9 cellular contexts compared by ENCODE assay signal in genomic region chr16:67228034-67228785, GRCh38. TPM values are rescaled to one million over a fixed set of nuclear protein-coding genes. Genes with fewer than 3 reads are reported as not detected.
DNase-seq lines count a peak whose midpoint lies in the region; ATAC-seq, FAIRE-seq and TF ChIP-seq lines count a peak whose summit lies in the region.
"Had no signal": no experiment of that assay in that cellular context is flagged by ENCODE, and none has a peak within 500 bp of the region (broad histone marks: within the 10 kb centered on the region; RNA-seq: fewer than 3 reads in every experiment).

No MANE protein-coding gene starts in this region.

- ATAC-seq in GM18517 (IDR thresholded peaks at IDR 0.05; ENCODE audit: unreplicated experiment) (no peak), Right ventricle myocardium superior (ENCODE audit: poor library complexity) (no peak)

- H3K4me1 ChIP-seq in HUES48 (ENCODE audit: control insufficient read depth, insufficient read depth, low read length) (peaks cover 4% of the 10 kb centered on the region; the same call in 1 of the 2 replicates), muscle layer of duodenum (ENCODE audit: control insufficient read depth in 1 of 2, insufficient read depth in 2 of 2, low read length in 2 of 2) (peaks cover 8 to 30% of the 10 kb centered on the region in 2 donors)

- no peak for FAIRE-seq in bronchial epithelial cell (lab: Jason Lieb, UNC)

- H3K9me3 ChIP-seq in AG04450 (ENCODE audit: control insufficient read depth, insufficient read depth, low read length) (no peaks in the 10 kb centered on the region; the same call in 1 of the 2 replicates), HUES48 (ENCODE audit: control insufficient read depth, insufficient read depth, low read length) (no peaks in the 10 kb centered on the region), muscle layer of duodenum (ENCODE audit: control insufficient read depth in 1 of 2, low read length in 2 of 2) (no peaks in the 10 kb centered on the region)

- CTCF ChIA-PET in AG04450 (lab: Charles Lee), result no interaction called here

- POLR2A ChIA-PET in AG04450 (lab: Yijun Ruan, JAX), result interaction anchor here (1.6 to 2.2 kb wide), 7 partner anchors 8 to 49 kb away, joined by 7 to 12 read pairs (median 8); partner anchors contain the start of genes ELMO3 and FHOD1

- intact Hi-C loops in Right ventricle myocardium superior (cut with DNase I), result no loop called here

- H3K27ac ChIP-seq in AG04450 (ENCODE audit: low read depth, low read length) (no peak overlapping the region), HUES48 (ENCODE audit: low read depth, low read length) (no peak overlapping the region), muscle layer of duodenum (ENCODE audit: low read length) (no peak overlapping the region)

- no peak for DNase-seq in AG04450 (ENCODE audit: low read depth, low spot score)
- no peak for DNase-seq in bronchial epithelial cell (ENCODE audit: low read depth)
- no peak for DNase-seq in occipital lobe (lab: John Stamatoyannopoulos, UW)
- no peak for DNase-seq in NCI-H146 treated with DMSO at 0.1 percent for 48 hours (lab: John Stamatoyannopoulos, UW; ENCODE audit: unreplicated experiment)
- DNase-seq in Right ventricle myocardium superior, result no peak
- DNase-seq: effector CD4-positive, alpha-beta T cell had no signal

- no peak overlapping the region for H3K9ac ChIP-seq in HUES48 (ENCODE audit: low read depth, low read length)

- H3K4me3 ChIP-seq in AG04450 (ENCODE audit: low read depth, low read length) (peak overlapping the region; percentile 99), HUES48 (ENCODE audit: low read depth, low read length) (peak overlapping the region; percentile 92), bronchial epithelial cell (ENCODE audit: low read depth, low read length) (peak overlapping the region; percentile 82), muscle layer of duodenum (ENCODE audit: low read depth in 1 of 2, low read length in 2 of 2) (peak overlapping the region; percentile 97 to 100)

- TF ChIP-seq CTCF in AG04450 (IDR thresholded peaks at IDR 0.05; ENCODE audit: low read depth, low read length) (no peak), bronchial epithelial cell (IDR thresholded peaks at IDR 0.05; ENCODE audit: insufficient read depth, low read length, severe bottlenecking) (no peak)

- H3K36me3 ChIP-seq in HUES48 (ENCODE audit: control insufficient read depth, insufficient read depth, low read length), result peaks cover 42% of the 10 kb centered on the region
- H3K36me3 ChIP-seq in bronchial epithelial cell (ENCODE audit: control insufficient read depth, insufficient read depth, low read length), result peaks cover 21% of the 10 kb centered on the region
- peaks cover 32 to 48% of the 10 kb centered on the region in 2 donors for H3K36me3 ChIP-seq in muscle layer of duodenum (ENCODE audit: control insufficient read depth in 1 of 2, insufficient read depth in 2 of 2, low read length in 2 of 2)

- H3K27me3 ChIP-seq in AG04450 (ENCODE audit: control insufficient read depth, insufficient read depth, low read length), result no peaks in the 10 kb centered on the region
- no peaks in the 10 kb centered on the region for H3K27me3 ChIP-seq in HUES48 (ENCODE audit: control insufficient read depth, insufficient read depth, low read length)
- H3K27me3 ChIP-seq in bronchial epithelial cell (ENCODE audit: control insufficient read depth, insufficient read depth, low read length), result no peaks in the 10 kb centered on the region
- no peaks in the 10 kb centered on the region for H3K27me3 ChIP-seq in muscle layer of duodenum (ENCODE audit: low read depth, low read length)

RNA-seq across cellular contexts. Expression of gene TMEM208, which starts 1.3 kb away (rescaled TPM):
- polyA plus RNA-seq in AG04450 (2011; rRNA removed), result 38.5 and 46.8 TPM in 2 replicates
- 33.9 and 34.9 TPM in 2 replicates for polyA minus RNA-seq in AG04450 (2011; rRNA and poly(A)+ RNA removed)
- total RNA-seq in bronchial epithelial cell (35.1 and 56.9 TPM in 2 replicates), occipital lobe (14.7 TPM), Right ventricle myocardium superior (11.0 TPM)

RNA-seq across cellular contexts. Expression of gene FHOD1, which starts 19.1 kb away (rescaled TPM):
- polyA plus RNA-seq in AG04450 (2011; rRNA removed), result 21.2 and 25.4 TPM in 2 replicates
- 33.5 and 48.0 TPM in 2 replicates for polyA minus RNA-seq in AG04450 (2011; rRNA and poly(A)+ RNA removed)
- total RNA-seq in bronchial epithelial cell (2.0 and 2.6 TPM in 2 replicates), occipital lobe (2.5 TPM), Right ventricle myocardium superior (13.5 TPM)

RNA-seq across cellular contexts. Expression of gene SLC9A5, which starts 20.6 kb away (rescaled TPM):
- polyA plus RNA-seq in AG04450 (2011; rRNA removed), result 2.4 and 3.1 TPM in 2 replicates
- 2.8 and 3.4 TPM in 2 replicates for polyA minus RNA-seq in AG04450 (2011; rRNA and poly(A)+ RNA removed)
- total RNA-seq in bronchial epithelial cell (0.26 TPM in 2 replicates), occipital lobe (1.2 TPM), Right ventricle myocardium superior (0.83 TPM)

RNA-seq across cellular contexts. Expression of gene ELMO3, which starts 29.3 kb away (rescaled TPM):
- polyA plus RNA-seq in AG04450 (2011; rRNA removed), result 0.57 and 0.74 TPM in 2 replicates
- polyA minus RNA-seq in AG04450 (2011; rRNA and poly(A)+ RNA removed), result 0.48 and 0.64 TPM in 2 replicates
- total RNA-seq in bronchial epithelial cell, result 25.6 and 44.0 TPM in 2 replicates
- 0.16 TPM for total RNA-seq in occipital lobe
- total RNA-seq in Right ventricle myocardium superior, result 0.54 TPM

RNA-seq across cellular contexts. Expression of gene E2F4, which starts 36.3 kb away (rescaled TPM):
- 50.0 and 57.9 TPM in 2 replicates for polyA plus RNA-seq in AG04450 (2011; rRNA removed)
- polyA minus RNA-seq in AG04450 (2011; rRNA and poly(A)+ RNA removed), result 62.3 and 85.7 TPM in 2 replicates
- total RNA-seq in bronchial epithelial cell (47.1 and 47.6 TPM in 2 replicates), occipital lobe (17.8 TPM), Right ventricle myocardium superior (34.8 TPM)
